21 cellular contexts compared by ENCODE assay signal in genomic region chr16:88308441-88309173, GRCh38.
DNase-seq lines count a peak whose midpoint lies in the region; ATAC-seq and TF ChIP-seq lines count a peak whose summit lies in the region.
"Had no signal": no experiment of that assay in that cellular context is flagged by ENCODE, and none has a peak within 500 bp of the region (broad histone marks: within the 10 kb centered on the region; RNA-seq: fewer than 3 reads in every experiment).

No MANE protein-coding gene starts in this region.

- no peak for ATAC-seq in activated T-cell treated with anti-CD3 and anti-CD28 coated beads, Interleukin-2, amount 50 U/mL, for 4 hours
- no peak for ATAC-seq in GM21515 (IDR thresholded peaks at IDR 0.05; ENCODE audit: unreplicated experiment)
- ATAC-seq: GM23338 had no signal

- H2BK120ac ChIP-seq in neuronal stem cell (ENCODE audit: low read depth, low read length): no peak overlapping the region

- intact Hi-C loops in testis (cut with DNase I; ENCODE audit: low total_unique reads): no loop called here

- in situ Hi-C loops in brain microvascular endothelial cell (cut with HindIII; ENCODE audit: low pct_ligation_motif_present, low sequenced_read_pairs): no loop called here

- H3K9ac ChIP-seq in neuronal stem cell (ENCODE audit: low read depth, low read length, poor library complexity): no peak overlapping the region

- no CpG with 5 or more reads among the region's 5 CpGs for WGBS in neuronal stem cell (ENCODE audit: extremely low coverage in 2 of 2, insufficient read length in 2 of 2, insufficient replicate concordance in 1 of 2), 2 donors
- WGBS in testis, 2 donors: 93 to 96% methylated on average over 5 of the region's 5 CpGs

- H3K4me2 ChIP-seq in neuronal stem cell (ENCODE audit: insufficient read depth, low read length, poor library complexity, severe bottlenecking): no peak overlapping the region
- H3K4me2 ChIP-seq: GM23338, PC-9 had no signal

- no peaks in the 10 kb centered on the region for H3K79me1 ChIP-seq in neuronal stem cell (ENCODE audit: low read depth, low read length)

- H3K4ac ChIP-seq in neuronal stem cell (ENCODE audit: low read length): no peak overlapping the region

- no peak overlapping the region for H2BK12ac ChIP-seq in neuronal stem cell (ENCODE audit: low read length)

- no peak overlapping the region for H2BK15ac ChIP-seq in neuronal stem cell (ENCODE audit: low read length)

- H3K27ac ChIP-seq in ACC112 (ENCODE audit: low read depth, low read length) (peak overlapping the region; percentile 95), brain microvascular endothelial cell (peak overlapping the region; percentile 98), neuronal stem cell (replicated peaks; ENCODE audit: low read length) (no peak overlapping the region), testis (no peak overlapping the region)
- H3K27ac ChIP-seq: PC-9, SK-N-MC had no signal

- peak overlapping the region; percentile 35 for H3K18ac ChIP-seq in neuronal stem cell (ENCODE audit: low read length)

- H3K9me3 ChIP-seq in neuronal stem cell (replicated peaks in 1 of 2; ENCODE audit: control insufficient read depth in 2 of 2, insufficient read depth in 1 of 2, low read depth in 1 of 2, low read length in 2 of 2) (peaks cover 8 to 20% of the 10 kb centered on the region in 2 donors), testis (no peaks in the 10 kb centered on the region)
- H3K9me3 ChIP-seq: BE2C had no signal

- H4K91ac ChIP-seq in neuronal stem cell (ENCODE audit: low read depth, low read length, poor library complexity): no peak overlapping the region

- no peak for TF ChIP-seq POLR2A in testis (IDR thresholded peaks at IDR 0.05)

- H3K36me3 ChIP-seq in ACC112 (ENCODE audit: insufficient read depth, low read length) (peaks cover 6% of the 10 kb centered on the region), brain microvascular endothelial cell (replicated peaks) (no peaks in the 10 kb centered on the region), neuronal stem cell (replicated peaks in 1 of 2; ENCODE audit: control insufficient read depth in 2 of 2, insufficient read depth in 2 of 2, low read length in 2 of 2) (no peaks in the 10 kb centered on the region), testis (ENCODE audit: low read depth, missing control alignments) (no peaks in the 10 kb centered on the region)
- H3K36me3 ChIP-seq: BE2C had no signal

- no peak overlapping the region for H3K23ac ChIP-seq in neuronal stem cell (ENCODE audit: low read depth, low read length, poor library complexity)

- H3K4me1 ChIP-seq in ACC112 (ENCODE audit: control insufficient read depth, insufficient read depth, low read length, unreplicated experiment): peaks cover 44% of the 10 kb centered on the region
- H3K4me1 ChIP-seq in neuronal stem cell (ENCODE audit: control insufficient read depth in 2 of 2, insufficient read depth in 1 of 2, low read depth in 1 of 2, low read length in 2 of 2): peaks cover 1 to 16% of the 10 kb centered on the region in 2 donors
- peaks cover 32% of the 10 kb centered on the region for H3K4me1 ChIP-seq in testis
- H3K4me1 ChIP-seq: BE2C had no signal

- H3K14ac ChIP-seq in neuronal stem cell (ENCODE audit: low read length): no peak overlapping the region

- H2AFZ ChIP-seq in ACC112 (ENCODE audit: low read length, unreplicated experiment) (no peak overlapping the region), neuronal stem cell (ENCODE audit: low read length) (no peak overlapping the region)
- H2AFZ ChIP-seq: GM23338, PC-9 had no signal

- H3K4me3 ChIP-seq in ACC112 (ENCODE audit: low read depth, low read length) (no peak overlapping the region), brain microvascular endothelial cell (ENCODE audit: low read depth, low read length) (no peak overlapping the region), neuronal stem cell (ENCODE audit: low read length in 2 of 2) (no peak overlapping the region), testis (no peak overlapping the region)
- H3K4me3 ChIP-seq: GM23338, PC-9, SK-N-MC had no signal

- no peaks in the 10 kb centered on the region for H3K79me2 ChIP-seq in ACC112 (ENCODE audit: control insufficient read depth, insufficient read depth, low read length, unreplicated experiment)

- H3K4me3 Mint-ChIP-seq in activated T-cell treated with anti-CD3 and anti-CD28 coated beads, Interleukin-2, amount 50 U/mL, for 4 hours: no peak overlapping the region
- H3K4me3 Mint-ChIP-seq: CD4-positive, alpha-beta T cell; GM23338 had no signal

- no peak overlapping the region for H2AK5ac ChIP-seq in neuronal stem cell (ENCODE audit: low read depth, low read length)

- H4K8ac ChIP-seq in neuronal stem cell (ENCODE audit: low read depth, low read length): no peak overlapping the region

- H3K4me1 Mint-ChIP-seq in activated T-cell treated with anti-CD3 and anti-CD28 coated beads, Interleukin-2, amount 50 U/mL, for 4 hours (ENCODE audit: low read depth): no peaks in the 10 kb centered on the region
- H3K4me1 Mint-ChIP-seq: GM23338 had no signal

- DNase-seq in EH (ENCODE audit: low read depth): peak; percentile 52
- DNase-seq in brain microvascular endothelial cell: no peak
- DNase-seq in neuronal stem cell (ENCODE audit: low spot score): no peak
- no peak for DNase-seq in DMS 273 (lab: John Stamatoyannopoulos, UW; ENCODE audit: unreplicated experiment)
- no peak for DNase-seq in activated T-cell treated with anti-CD3 and anti-CD28 coated beads, Interleukin-2, amount 50 U/mL, for 4 hours
- DNase-seq in testis: no peak
- DNase-seq: ACHN; BE2C; Calu3; CD4-positive, alpha-beta T cell; KBM-7; NCI-H1436; NCI-H2029; NCI-H2171; NCI-H446; NCI-H748 treated with DMSO at 0.1 percent for 48 hours; PC-9 had no signal

- H3K27me3 ChIP-seq in ACC112 (ENCODE audit: insufficient read depth, low read length): no peaks in the 10 kb centered on the region
- H3K27me3 ChIP-seq in brain microvascular endothelial cell (replicated peaks): no peaks in the 10 kb centered on the region
- H3K27me3 ChIP-seq in neuronal stem cell (ENCODE audit: control insufficient read depth in 3 of 3, insufficient read depth in 3 of 3, low read depth in 1 of 3, low read length in 3 of 3): peaks cover 0 to 2% (median 0%) of the 10 kb centered on the region in 3 experiments
- H3K27me3 ChIP-seq in testis: no peaks in the 10 kb centered on the region
- H3K27me3 ChIP-seq: BE2C had no signal

- TF ChIP-seq CTCF in brain microvascular endothelial cell (IDR thresholded peaks at IDR 0.05; ENCODE audit: low read depth, low read length, missing control alignments) (no peak), testis (IDR thresholded peaks at IDR 0.05) (no peak)

- H2BK5ac ChIP-seq in neuronal stem cell (ENCODE audit: low read length): no peak overlapping the region

- H3K27me3 Mint-ChIP-seq in activated T-cell treated with anti-CD3 and anti-CD28 coated beads, Interleukin-2, amount 50 U/mL, for 4 hours (ENCODE audit: low read depth): peaks cover 12% of the 10 kb centered on the region

- no peaks in the 10 kb centered on the region for H3K36me3 Mint-ChIP-seq in activated T-cell treated with anti-CD3 and anti-CD28 coated beads, Interleukin-2, amount 50 U/mL, for 4 hours (ENCODE audit: insufficient read depth)

- peaks cover 9% of the 10 kb centered on the region for H3K9me3 Mint-ChIP-seq in activated T-cell treated with anti-CD3 and anti-CD28 coated beads, Interleukin-2, amount 50 U/mL, for 4 hours
- H3K9me3 Mint-ChIP-seq: CD4-positive, alpha-beta T cell had no signal

Comparison
In these comparisons a context has a peak if more than half of its experiments do, and no peak if none do; other contexts are left out.
1. H3K27ac ChIP-seq: peak in ACC112 (single experiment) and brain microvascular endothelial cell (single experiment); none in neuronal stem cell (single experiment) and testis (0 of 2).